In genomic region chr4:11635336-11635735, GRCh38 we compare ENCODE assay signal across 15 cellular contexts.
DNase-seq lines count a peak whose midpoint lies in the region; ATAC-seq and TF ChIP-seq lines count a peak whose summit lies in the region.
"Had no signal": no experiment of that assay in that cellular context is flagged by ENCODE, and none has a peak within 500 bp of the region (broad histone marks: within the 10 kb centered on the region; RNA-seq: fewer than 3 reads in every experiment).

No MANE protein-coding gene starts in this region.

- in situ Hi-C loops in Caki2 (cut with HindIII; ENCODE audit: low pct_unique_long_range_greater_than_20kb, low sequenced_read_pairs): no loop called here
- in situ Hi-C loops in HAP-1 (cut with MboI; ENCODE audit: low sequenced_read_pairs): no loop called here

- no peaks in the 10 kb centered on the region; the same call in 1 of the 2 replicates for H3K9me3 ChIP-seq in HAP-1
- H3K9me3 ChIP-seq: BE2C had no signal

- TF ChIP-seq CTCF in cardiac fibroblast (IDR thresholded peaks at IDR 0.05; ENCODE audit: low read depth, low read length) (no peak), kidney epithelial cell (IDR thresholded peaks at IDR 0.05; ENCODE audit: insufficient read depth, low read length, poor library complexity, severe bottlenecking) (no peak)

- no peaks in the 10 kb centered on the region for H3K4me1 ChIP-seq in HAP-1
- H3K4me1 ChIP-seq: BE2C had no signal

- ATAC-seq in HG03025 (IDR thresholded peaks at IDR 0.05; ENCODE audit: low FRiP score, unreplicated experiment) (no peak), GM21825 (IDR thresholded peaks at IDR 0.05; ENCODE audit: unreplicated experiment) (no peak)

- no peaks in the 10 kb centered on the region for H3K27me3 ChIP-seq in kidney epithelial cell (ENCODE audit: control insufficient read depth, insufficient read depth, low read length)
- no peaks in the 10 kb centered on the region for H3K27me3 ChIP-seq in HAP-1 (ENCODE audit: low read depth)
- H3K27me3 ChIP-seq: BE2C had no signal

- DNase-seq in Caki2 (ENCODE audit: low read depth) (peak; percentile 85), NCI-H2029 (lab: John Stamatoyannopoulos, UW) (peak; percentile 44), cardiac fibroblast (ENCODE audit: low read depth in 2 of 2) (peak; percentile 42 to 83), kidney epithelial cell (ENCODE audit: low read depth) (peak; percentile 96), HAP-1 (ENCODE audit: low spot score in 2 of 2) (no peak)
- DNase-seq in activated CD8-positive, alpha-beta memory T cell treated with anti-CD3 and anti-CD28 coated beads, Interleukin-2, amount 50 U/mL, for 4 hours: no peak
- DNase-seq: amniotic stem cell; BE2C; endodermal cell; GDM1; NCI-H345; stimulated activated CD4-positive, alpha-beta T cell treated with anti-CD3 and anti-CD28 coated beads, Interleukin-4, amount 100 ng/mL, for 4 hours; WERI-Rb-1 had no signal

- H3K36me3 ChIP-seq in kidney epithelial cell (ENCODE audit: control insufficient read depth, insufficient read depth, low read length): no peaks in the 10 kb centered on the region
- H3K36me3 ChIP-seq in HAP-1 (replicated peaks): no peaks in the 10 kb centered on the region
- H3K36me3 ChIP-seq: BE2C, WERI-Rb-1 had no signal

- H3K4me3 ChIP-seq in cardiac fibroblast (replicated peaks in 1 of 2; ENCODE audit: low read depth in 2 of 2, low read length in 2 of 2) (no peak overlapping the region), kidney epithelial cell (ENCODE audit: low read depth, low read length) (no peak overlapping the region), HAP-1 (no peak overlapping the region)

Comparison
In these comparisons a context has a peak if more than half of its experiments do, and no peak if none do; other contexts are left out.
1. DNase-seq: peak in Caki2 (single experiment), NCI-H2029 (single experiment), cardiac fibroblast (2 of 2) and kidney epithelial cell (single experiment); none in HAP-1 (0 of 2) and activated CD8-positive, alpha-beta memory T cell treated with anti-CD3 and anti-CD28 coated beads, Interleukin-2, amount 50 U/mL, for 4 hours (single experiment).